In genomic region chr5:76384705-76385104, GRCh38 we compare ENCODE assay signal across 19 cellular contexts. TPM values are rescaled to one million over a fixed set of nuclear protein-coding genes. Genes with fewer than 3 reads are reported as not detected.
DNase-seq lines count a peak whose midpoint lies in the region; ATAC-seq and TF ChIP-seq lines count a peak whose summit lies in the region.
"Had no signal": no experiment of that assay in that cellular context is flagged by ENCODE, and none has a peak within 500 bp of the region (broad histone marks: within the 10 kb centered on the region; RNA-seq: fewer than 3 reads in every experiment).

No MANE protein-coding gene starts in this region.

- H3K9ac ChIP-seq in Loucy (ENCODE audit: low read depth, low read length, poor library complexity, severe bottlenecking) (no peak overlapping the region), parathyroid adenoma (no peak overlapping the region)

- DNase-seq in activated gamma-delta T cell treated with Interleukin-2 at 50 U/mL for 16 hours (peak; percentile 21), activated gamma-delta T cell (lab: John Stamatoyannopoulos, UW) (no peak), endothelial cell (ENCODE audit: low spot score) (no peak), EL (no peak), NCI-H2171 (lab: John Stamatoyannopoulos, UW) (no peak)
- DNase-seq in activated naive CD8-positive, alpha-beta T cell treated with anti-CD3 and anti-CD28 coated beads, Interleukin-2, amount 50 U/mL, for 24 hours, result no peak
- DNase-seq: Calu3, DMS79 treated with DMSO at 0.1 percent for 48 hours, GF-D8, KBM-7, NCI-H1092 treated with DMSO at 0.1 percent for 48 hours, NCI-H1694, NCI-H2171 treated with DMSO at 0.1 percent for 48 hours, SHP77 had no signal

- H3K9me3 ChIP-seq in Loucy (ENCODE audit: insufficient read depth, low read depth, low read length), result no peaks in the 10 kb centered on the region
- H3K9me3 ChIP-seq in parathyroid adenoma (ENCODE audit: control insufficient read depth, low read length), result no peaks in the 10 kb centered on the region

- ATAC-seq in activated naive CD8-positive, alpha-beta T cell treated with anti-CD3 and anti-CD28 coated beads, Interleukin-2, amount 50 U/mL, for 24 hours, result peak; percentile 67
- ATAC-seq: SK-N-SH treated with all-trans-retinoic acid at 6 μM for 48 hours had no signal

- H3K27me3 ChIP-seq in Loucy (ENCODE audit: insufficient read depth, low read length, poor library complexity, severe bottlenecking), result no peaks in the 10 kb centered on the region
- H3K27me3 ChIP-seq in parathyroid adenoma (ENCODE audit: control insufficient read depth, insufficient read depth, low read length), result no peaks in the 10 kb centered on the region

- H3K4me3 Mint-ChIP-seq in activated naive CD8-positive, alpha-beta T cell treated with anti-CD3 and anti-CD28 coated beads, Interleukin-2, amount 50 U/mL, for 24 hours, result no peak overlapping the region
- H3K4me3 Mint-ChIP-seq in endothelial cell (ENCODE audit: unreplicated experiment), result no peak overlapping the region
- H3K4me3 Mint-ChIP-seq: GM23338 had no signal

- H3F3A ChIP-seq in Loucy (ENCODE audit: low read depth), result no peaks in the 10 kb centered on the region

- no peaks in the 10 kb centered on the region for H4K20me1 ChIP-seq in Loucy (ENCODE audit: insufficient read depth, low read length, poor library complexity, severe bottlenecking)

- H3K36me3 ChIP-seq in Loucy (ENCODE audit: insufficient read depth, low read length) (no peaks in the 10 kb centered on the region), parathyroid adenoma (ENCODE audit: control insufficient read depth, insufficient read depth, low read length) (no peaks in the 10 kb centered on the region)

- H3K4me3 ChIP-seq in Loucy (ENCODE audit: low read length, poor library complexity, severe bottlenecking) (no peak overlapping the region), parathyroid adenoma (ENCODE audit: low read depth, low read length) (no peak overlapping the region)
- H3K4me3 ChIP-seq: GM23338 had no signal

- peaks cover 28% of the 10 kb centered on the region for H3K4me1 Mint-ChIP-seq in activated naive CD8-positive, alpha-beta T cell treated with anti-CD3 and anti-CD28 coated beads, Interleukin-2, amount 50 U/mL, for 24 hours
- peaks cover 12% of the 10 kb centered on the region for H3K4me1 Mint-ChIP-seq in endothelial cell (ENCODE audit: unreplicated experiment)

- no peaks in the 10 kb centered on the region for H3K36me3 Mint-ChIP-seq in activated naive CD8-positive, alpha-beta T cell treated with anti-CD3 and anti-CD28 coated beads, Interleukin-2, amount 50 U/mL, for 24 hours (ENCODE audit: low read depth)
- no peaks in the 10 kb centered on the region for H3K36me3 Mint-ChIP-seq in endothelial cell (ENCODE audit: low read depth, unreplicated experiment)

- TF ChIP-seq CTCF in Loucy (conservative IDR thresholded peaks at IDR 0.05; ENCODE audit: low read length) (no peak), parathyroid adenoma (IDR thresholded peaks at IDR 0.05) (no peak), endothelial cell (IDR thresholded peaks at IDR 0.05; ENCODE audit: unreplicated experiment) (no peak)

- peak overlapping the region; percentile 98 for H3K27ac ChIP-seq in parathyroid adenoma
- H3K27ac ChIP-seq: 22Rv1 had no signal

- no peaks in the 10 kb centered on the region for H3K27me3 Mint-ChIP-seq in activated naive CD8-positive, alpha-beta T cell treated with anti-CD3 and anti-CD28 coated beads, Interleukin-2, amount 50 U/mL, for 24 hours
- H3K27me3 Mint-ChIP-seq in endothelial cell (ENCODE audit: unreplicated experiment), result peaks cover 3% of the 10 kb centered on the region

- H3K4me2 ChIP-seq in Loucy (ENCODE audit: low read depth, low read length, poor library complexity, severe bottlenecking), result peak overlapping the region; percentile 36
- H3K4me2 ChIP-seq in parathyroid adenoma (ENCODE audit: low read length), result peak overlapping the region; percentile 2
- H3K4me2 ChIP-seq: GM23338 had no signal

- H3K27ac Mint-ChIP-seq in activated naive CD8-positive, alpha-beta T cell treated with anti-CD3 and anti-CD28 coated beads, Interleukin-2, amount 50 U/mL, for 24 hours, result no peak overlapping the region
- no peak overlapping the region for H3K27ac Mint-ChIP-seq in endothelial cell (ENCODE audit: unreplicated experiment)
- H3K27ac Mint-ChIP-seq: GM23338 had no signal

- H3K9me2 ChIP-seq in Loucy (replicated peaks; ENCODE audit: low read depth, low read length), result no peaks in the 10 kb centered on the region

- H3K4me1 ChIP-seq in Loucy (ENCODE audit: insufficient read depth, low read length, poor library complexity, severe bottlenecking) (peaks cover 17% of the 10 kb centered on the region), parathyroid adenoma (peaks cover 69% of the 10 kb centered on the region)

- H2AFZ ChIP-seq in Loucy (ENCODE audit: low read length) (no peak overlapping the region), parathyroid adenoma (no peak overlapping the region)

- no peaks in the 10 kb centered on the region for H3K9me3 Mint-ChIP-seq in activated naive CD8-positive, alpha-beta T cell treated with anti-CD3 and anti-CD28 coated beads, Interleukin-2, amount 50 U/mL, for 24 hours
- no peaks in the 10 kb centered on the region for H3K9me3 Mint-ChIP-seq in endothelial cell (ENCODE audit: unreplicated experiment)
- H3K9me3 Mint-ChIP-seq: GM23338 had no signal

- H3K79me2 ChIP-seq in Loucy (ENCODE audit: insufficient read depth, low read length), result no peaks in the 10 kb centered on the region
- H3K79me2 ChIP-seq in parathyroid adenoma, result no peaks in the 10 kb centered on the region

RNA-seq across cellular contexts. Expression of gene IQGAP2, which starts 18.4 kb away (rescaled TPM):
- 43.4 TPM for total RNA-seq in endothelial cell (ENCODE audit: unreplicated experiment)
